Comparison of ENCODE assay signal across 1 cellular context in genomic region chr6:54059683-54060082, GRCh38.
TF ChIP-seq lines count a peak whose summit lies in the region.

No MANE protein-coding gene starts in this region.

TF ChIP-seq in SK-N-SH, 30 proteins besides CTCF, POLR2A, EP300 and RAD21 (continued from another document):
- TF ChIP-seq PBX3 (IDR thresholded peaks at IDR 0.05) (no peak), SIN3A (IDR thresholded peaks at IDR 0.05; ENCODE audit: borderline replicate concordance, low read depth, low read length) (no peak), ZBTB33 (IDR thresholded peaks at IDR 0.05; ENCODE audit: borderline replicate concordance, low read depth) (no peak), FOSL2 (IDR thresholded peaks at IDR 0.05; ENCODE audit: borderline replicate concordance, low read depth) (no peak), IRF3 (IDR thresholded peaks at IDR 0.05; ENCODE audit: low read depth, low read length) (no peak), USF1 (IDR thresholded peaks at IDR 0.05; ENCODE audit: borderline replicate concordance, low read depth) (no peak), ELF1 (IDR thresholded peaks at IDR 0.05) (no peak)
